8 cellular contexts compared by ENCODE assay signal in the genomic region with DNA sequence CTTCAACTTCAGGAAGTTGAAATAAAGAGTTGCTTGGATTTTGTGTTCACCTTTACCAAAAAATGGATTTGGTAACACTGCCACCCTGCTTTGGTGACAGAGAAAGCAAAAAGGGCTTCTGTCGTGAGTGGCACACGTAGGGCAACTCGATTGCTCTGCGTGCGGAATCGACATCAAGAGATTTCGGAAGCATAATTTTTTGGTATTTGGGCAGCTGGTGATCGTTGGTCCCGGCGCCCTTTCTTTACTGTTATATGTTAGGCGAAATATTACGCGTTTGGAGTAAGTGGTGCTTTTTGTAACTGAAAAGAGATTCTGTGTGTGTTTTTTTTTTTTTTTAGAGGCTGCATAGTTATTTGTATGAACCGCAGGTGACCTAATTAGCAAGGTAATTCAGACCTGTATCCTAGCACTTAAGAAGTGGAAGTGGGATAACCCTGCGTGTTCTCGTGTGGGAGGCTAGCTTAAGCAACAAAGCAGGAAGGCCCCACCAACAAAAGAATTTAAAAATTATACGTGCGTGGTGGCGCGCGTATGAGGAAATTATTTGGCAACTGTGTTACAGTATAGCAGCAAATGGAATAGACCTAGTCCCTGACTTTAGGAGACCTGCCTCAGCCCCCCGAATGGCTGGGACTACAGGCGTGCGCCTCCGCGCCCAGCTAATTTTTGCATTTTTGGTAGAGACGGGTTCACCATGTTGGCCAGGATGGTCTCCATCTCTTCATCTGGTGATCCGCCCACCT. TPM values are rescaled to one million over a fixed set of nuclear protein-coding genes. Genes with fewer than 3 reads are reported as not detected.
DNase-seq lines count a peak whose midpoint lies in the region; ATAC-seq, FAIRE-seq and TF ChIP-seq lines count a peak whose summit lies in the region.

A gene (plus strand): TSS at position 108 of the 746 bp plus-strand sequence.

- H3K4me3 ChIP-seq in adrenal gland (peak within 1 kb of the TSS in 2 of 4 donors; percentile 33 to 51), heart right ventricle (peak within 1 kb of the TSS; percentile 2 to 58 (median 46)), upper lobe of left lung (peak within 1 kb of the TSS; percentile 22 to 52 (median 45))

- H3K27me3 ChIP-seq in adrenal gland (no peaks in the 10 kb centered on the region), heart right ventricle (no peaks in the 10 kb centered on the region), upper lobe of left lung (no peaks in the 10 kb centered on the region)

- TF ChIP-seq EP300 in upper lobe of left lung (IDR thresholded peaks at IDR 0.05) = peak in 2 of 4 donors; percentile 54 to 96

- H3K27ac ChIP-seq in adrenal gland (peak within 1 kb of the TSS; percentile 69 to 96 (median 87)), heart right ventricle (peak within 1 kb of the TSS; percentile 81 to 98 (median 92)), upper lobe of left lung (peak within 1 kb of the TSS; percentile 88 to 95 (median 90))

- peak; percentile 67 for FAIRE-seq in GM12892 (lab: Jason Lieb, UNC)

- no peaks in the 10 kb centered on the region for H3K9me3 ChIP-seq in adrenal gland (replicated peaks in 1 of 3)
- H3K9me3 ChIP-seq in heart right ventricle = no peaks in the 10 kb centered on the region
- no peaks in the 10 kb centered on the region for H3K9me3 ChIP-seq in upper lobe of left lung

- peaks cover 8 to 18% of the 10 kb centered on the region in 2 donors for H3K4me1 ChIP-seq in adrenal gland (replicated peaks in 1 of 2)
- peaks cover 8 to 33% (median 27%) of the 10 kb centered on the region in 9 donors for H3K4me1 ChIP-seq in heart right ventricle
- peaks cover 17 to 33% (median 22%) of the 10 kb centered on the region in 4 donors for H3K4me1 ChIP-seq in upper lobe of left lung

- H3K36me3 ChIP-seq in adrenal gland (replicated peaks in 1 of 2) = no peaks in the 10 kb centered on the region
- H3K36me3 ChIP-seq in heart right ventricle = no peaks in the 10 kb centered on the region
- no peaks in the 10 kb centered on the region for H3K36me3 ChIP-seq in upper lobe of left lung

- ATAC-seq in HG02798 (IDR thresholded peaks at IDR 0.05; ENCODE audit: poor library complexity, unreplicated experiment) = peak; percentile 75
- ATAC-seq in heart right ventricle = peak; percentile 83 to 92 (median 86)
- ATAC-seq in upper lobe of left lung (ENCODE audit: low FRiP score in 2 of 2) = peak; percentile 92 to 94

- peak in 1 of 6 experiments; percentile 11 for TF ChIP-seq CTCF in adrenal gland (IDR thresholded peaks at IDR 0.05)
- no peak for TF ChIP-seq CTCF in heart right ventricle (IDR thresholded peaks at IDR 0.05)
- TF ChIP-seq CTCF in upper lobe of left lung (IDR thresholded peaks at IDR 0.05) = peak in 2 of 6 experiments; percentile 9 to 19

- intact Hi-C loops in adrenal gland (cut with DNase I) = no loop called here
- intact Hi-C loops in heart right ventricle (cut with DNase I) = loop anchor here in 8 of 10 donors (1.0 to 10.0 kb wide), 7 partner anchors 20 to 404 kb away; a partner anchor contains a TSS
- intact Hi-C loops in posterior cingulate gyrus (cut with DNase I) = loop anchor here (1.0 to 10.0 kb wide), 2 partner anchors 21 to 226 kb away; no protein-coding TSS in a partner anchor

- peak; percentile 100 for TF ChIP-seq POLR2A in GM12892 (IDR thresholded peaks at IDR 0.05; ENCODE audit: low read depth, low read length)
- TF ChIP-seq POLR2A in adrenal gland (IDR thresholded peaks at IDR 0.05) = peak; percentile 100
- TF ChIP-seq POLR2A in upper lobe of left lung (IDR thresholded peaks at IDR 0.05) = peak; percentile 97 to 100 (median 100)

- WGBS in adrenal gland, 4 donors = 0 to 2% (median 2%) methylated on average over 28 of the region's 28 CpGs
- 3 to 4% methylated on average over 28 of the region's 28 CpGs for WGBS in heart right ventricle, 2 donors
- WGBS in upper lobe of left lung, 2 donors = 2% methylated on average over 27 to 28 of the region's 28 CpGs

- DNase-seq in GM12892 (ENCODE audit: insufficient read length) (peak; percentile 53), NCI-H1417 treated with DMSO at 0.1 percent for 48 hours (lab: John Stamatoyannopoulos, UW) (peak; percentile 92), SW 1271 (lab: John Stamatoyannopoulos, UW) (peak; percentile 91 to 96), adrenal gland (peak; percentile 81 to 98 (median 93)), heart right ventricle (peak; percentile 69 to 91), posterior cingulate gyrus (peak; percentile 71 to 97 (median 79)), upper lobe of left lung (peak; percentile 49 to 88)

RNA-seq across cellular contexts. Expression of the gene that starts here (rescaled TPM):
- not detected for polyA plus RNA-seq in GM12892 (2012; ENCODE audit: missing spikeins)
- total RNA-seq in adrenal gland (not detected), heart right ventricle (not detected), upper lobe of left lung (not detected)
- polyA plus RNA-seq in adrenal gland (not detected), heart right ventricle (not detected)

Comparison
In these comparisons a context has a peak if more than half of its experiments do, and no peak if none do; other contexts are left out.
1. Peak in DNase-seq and H3K27ac ChIP-seq in adrenal gland; RNA of the gene not detected or under 1 TPM.
2. Peak in DNase-seq, ATAC-seq, H3K4me3 ChIP-seq and H3K27ac ChIP-seq in heart right ventricle; RNA of the gene not detected or under 1 TPM.
3. Peak in DNase-seq, ATAC-seq, H3K4me3 ChIP-seq and H3K27ac ChIP-seq in upper lobe of left lung; RNA of the gene not detected or under 1 TPM.
4. intact Hi-C loops: an anchor here in heart right ventricle (1.0 to 10.0 kb wide) and posterior cingulate gyrus (1.0 to 10.0 kb wide); none called in adrenal gland.